ENCODE assay signal across 8 cellular contexts in genomic region chr22:19717691-19718254, GRCh38. TPM values are rescaled to one million over a fixed set of nuclear protein-coding genes. Genes with fewer than 3 reads are reported as not detected.
DNase-seq lines count a peak whose midpoint lies in the region; ATAC-seq and TF ChIP-seq lines count a peak whose summit lies in the region.

No MANE protein-coding gene starts in this region.

- H3K27me3 Mint-ChIP-seq in nephron progenitor cell (ENCODE audit: low read depth, poor library complexity): peaks cover 78% of the 10 kb centered on the region
- H3K27me3 Mint-ChIP-seq in stimulated activated naive CD8-positive, alpha-beta T cell treated with anti-CD3 and anti-CD28 coated beads, Interleukin-15, Interleukin-2, amounts not matched to agents 100 ng/mL and 50 ng/mL, for 24 hours: peaks cover 35% of the 10 kb centered on the region

- peak; percentile 44 for ATAC-seq in HG03045 (IDR thresholded peaks at IDR 0.05; ENCODE audit: unreplicated experiment)

- peak overlapping the region; percentile 74 for H3K4me3 Mint-ChIP-seq in nephron progenitor cell
- H3K4me3 Mint-ChIP-seq in stimulated activated naive CD8-positive, alpha-beta T cell treated with anti-CD3 and anti-CD28 coated beads, Interleukin-15, Interleukin-2, amounts not matched to agents 100 ng/mL and 50 ng/mL, for 24 hours: peak overlapping the region; percentile 71

- TF ChIP-seq CTCF in nephron progenitor cell (IDR thresholded peaks at IDR 0.05): peak; percentile 82

- H3K4me1 Mint-ChIP-seq in nephron progenitor cell: peaks cover 20% of the 10 kb centered on the region
- peaks cover 10% of the 10 kb centered on the region for H3K4me1 Mint-ChIP-seq in stimulated activated naive CD8-positive, alpha-beta T cell treated with anti-CD3 and anti-CD28 coated beads, Interleukin-15, Interleukin-2, amounts not matched to agents 100 ng/mL and 50 ng/mL, for 24 hours (ENCODE audit: low read depth)

- no peak overlapping the region for H3K27ac Mint-ChIP-seq in nephron progenitor cell
- peak overlapping the region; percentile 65 for H3K27ac Mint-ChIP-seq in stimulated activated naive CD8-positive, alpha-beta T cell treated with anti-CD3 and anti-CD28 coated beads, Interleukin-15, Interleukin-2, amounts not matched to agents 100 ng/mL and 50 ng/mL, for 24 hours

- peaks cover 11% of the 10 kb centered on the region for H3K9me3 Mint-ChIP-seq in nephron progenitor cell
- no peaks in the 10 kb centered on the region for H3K9me3 Mint-ChIP-seq in stimulated activated naive CD8-positive, alpha-beta T cell treated with anti-CD3 and anti-CD28 coated beads, Interleukin-15, Interleukin-2, amounts not matched to agents 100 ng/mL and 50 ng/mL, for 24 hours

- peaks cover 13% of the 10 kb centered on the region for H3K36me3 Mint-ChIP-seq in nephron progenitor cell (ENCODE audit: low read depth)
- no peaks in the 10 kb centered on the region for H3K36me3 Mint-ChIP-seq in stimulated activated naive CD8-positive, alpha-beta T cell treated with anti-CD3 and anti-CD28 coated beads, Interleukin-15, Interleukin-2, amounts not matched to agents 100 ng/mL and 50 ng/mL, for 24 hours (ENCODE audit: low read depth)

- DNase-seq in Daoy (ENCODE audit: low read depth): peak; percentile 74
- DNase-seq in RKO (ENCODE audit: low spot score): peak; percentile 57
- DNase-seq in activated T-helper 9 cell treated with anti-CD3 and anti-CD28 coated beads, Interleukin-2, amount 50 U/mL, for 16 hours (ENCODE audit: low read depth): peak; percentile 72
- DNase-seq in fibroblast of the conjunctiva (ENCODE audit: low read depth): peak; percentile 18
- DNase-seq in nephron progenitor cell: peak; percentile 84
- no peak for DNase-seq in NCI-H526 treated with DMSO at 0.1 percent for 48 hours (lab: John Stamatoyannopoulos, UW)

RNA-seq across cellular contexts. Expression of gene SEPTIN5, which starts 3.5 kb away (rescaled TPM):
- total RNA-seq in Daoy (2014; rRNA removed; shearing (Covaris generic)): 6.1 and 7.8 TPM in 2 replicates

RNA-seq across cellular contexts. Expression of gene GP1BB, which starts 5.6 kb away (rescaled TPM):
- total RNA-seq in Daoy (2014; rRNA removed; shearing (Covaris generic)): 6.2 and 7.9 TPM in 2 replicates

RNA-seq across cellular contexts. Expression of gene TBX1, which starts 42.8 kb away (rescaled TPM):
- 1.1 and 1.6 TPM in 2 replicates for total RNA-seq in Daoy (2014; rRNA removed; shearing (Covaris generic))
